Comparison of ENCODE assay signal across 8 cellular contexts in the genomic region with DNA sequence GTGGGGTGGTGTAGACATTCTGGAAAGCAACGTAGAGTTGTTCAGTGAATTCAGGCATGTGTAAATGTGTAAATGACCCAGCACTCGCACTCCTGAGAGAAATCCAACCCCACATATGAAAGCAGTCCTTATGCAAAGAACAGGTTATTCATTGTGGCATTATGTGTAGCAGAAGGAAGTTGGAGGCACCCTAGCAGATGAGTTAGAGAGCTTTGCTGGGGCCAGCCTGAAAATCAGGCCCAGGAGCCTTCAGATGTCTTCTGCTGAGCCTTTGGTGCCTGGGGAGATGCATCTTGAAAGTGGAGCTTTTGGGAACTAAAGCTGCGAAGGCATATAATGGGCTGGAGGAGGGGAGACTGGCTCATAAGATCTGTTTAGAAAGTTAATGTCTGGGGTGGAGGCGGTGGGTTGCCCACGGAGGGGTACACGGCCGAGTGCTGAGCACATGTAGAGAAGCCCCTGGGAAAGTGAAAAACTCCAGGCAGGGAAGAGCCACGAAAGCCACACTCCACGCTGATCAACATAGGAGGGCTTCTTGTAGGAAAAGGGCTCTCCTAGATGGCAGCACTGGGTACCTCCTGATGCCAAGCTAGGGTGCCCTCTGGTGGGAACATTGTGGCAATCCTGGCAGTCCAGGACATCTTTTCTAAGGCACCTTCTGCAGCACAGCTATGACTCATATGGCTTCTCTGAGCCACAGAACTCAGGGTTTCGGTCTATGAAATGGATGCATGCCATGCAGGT. TPM values are rescaled to one million over a fixed set of nuclear protein-coding genes. Genes with fewer than 3 reads are reported as not detected.
DNase-seq lines count a peak whose midpoint lies in the region; ATAC-seq, FAIRE-seq and TF ChIP-seq lines count a peak whose summit lies in the region.

No MANE protein-coding gene starts in this region.

- TF ChIP-seq CTCF in A673 (conservative IDR thresholded peaks at IDR 0.05; ENCODE audit: low read depth, low read length) (peak; percentile 97), VCaP (conservative IDR thresholded peaks at IDR 0.05) (peak; percentile 97)

- H3K27me3 ChIP-seq in A673 (replicated peaks; ENCODE audit: insufficient read depth, low read depth, low read length, poor library complexity), result no peaks in the 10 kb centered on the region

- peak; percentile 98 for FAIRE-seq in islet of Langerhans (lab: Jason Lieb, UNC)

- CTCF ChIA-PET in A673 (lab: Charles Lee), result interaction anchor here (0.5 to 1.8 kb wide), 13 partner anchors 9 to 554 kb away, joined by 3 to 9 read pairs (median 6); no protein-coding TSS in a partner anchor

- peak; percentile 92 for DNase-seq in A673 (ENCODE audit: low spot score)
- peak; percentile 80 for DNase-seq in NCI-H2171 (lab: John Stamatoyannopoulos, UW)
- DNase-seq in T47D (ENCODE audit: low read depth in 1 of 2, low spot score in 1 of 2), result peak; percentile 94 to 96
- DNase-seq in stimulated activated CD4-positive, alpha-beta T cell treated with anti-CD3 and anti-CD28 coated beads, Interleukin-1b, Interleukin-23, amount 100 ng/mL, for 4 hours (ENCODE audit: low read depth in 2 of 2), result peak; percentile 55 to 66

- no peak overlapping the region for H3K4me3 ChIP-seq in A673 (ENCODE audit: low read depth, low read length, poor library complexity, severe bottlenecking)

- in situ Hi-C loops in T47D (cut with HindIII; ENCODE audit: low pct_unique_long_range_greater_than_20kb, low sequenced_read_pairs), result no loop called here

- no peaks in the 10 kb centered on the region for H3K4me1 ChIP-seq in A673 (ENCODE audit: insufficient read depth, low read length, poor library complexity, severe bottlenecking)

- H3K9me3 ChIP-seq in A673 (ENCODE audit: low read depth, low read length, poor library complexity, severe bottlenecking), result no peaks in the 10 kb centered on the region

- POLR2A ChIA-PET in A673 (lab: Charles Lee; ENCODE audit: low non-redundant PET), result interaction anchor here (0.6 kb wide), 1 partner anchor 19 kb away, joined by 4 read pairs; no protein-coding TSS in a partner anchor

- H3K27ac ChIP-seq in A673 (ENCODE audit: low read depth, low read length, poor library complexity, severe bottlenecking), result no peak overlapping the region
- no peak overlapping the region for H3K27ac ChIP-seq in VCaP

- H3K36me3 ChIP-seq in A673 (ENCODE audit: insufficient read depth, low read length, poor library complexity, severe bottlenecking), result no peaks in the 10 kb centered on the region

- no TSS peak for BruUV-seq in A673 (replicated peaks; lab: Mats Ljungman, UMichigan)

- intact Hi-C loops in A673 (cut with micrococcal nuclease; ENCODE audit: unreplicated experiment), result loop anchor here (1.0 kb wide), 1 partner anchor 171 kb away; no protein-coding TSS in a partner anchor

- ATAC-seq in GM18858 (IDR thresholded peaks at IDR 0.05; ENCODE audit: unreplicated experiment) (peak; percentile 92), HG03103 (IDR thresholded peaks at IDR 0.05; ENCODE audit: low read depth, unreplicated experiment) (peak; percentile 85)

RNA-seq across cellular contexts. Expression of a gene that starts 6.1 kb away (rescaled TPM):
- total RNA-seq in A673 (2021), result not detected in 2 replicates

RNA-seq across cellular contexts. Expression of a gene that starts 35.9 kb away (rescaled TPM):
- total RNA-seq in A673 (2021), result 0.20 and 0.30 TPM in 2 replicates

RNA-seq across cellular contexts. Expression of a gene that starts 40.0 kb away (rescaled TPM):
- total RNA-seq in A673 (2021), result not detected in 2 replicates

RNA-seq across cellular contexts. Expression of a gene that starts 52.8 kb away (rescaled TPM):
- total RNA-seq in A673 (2021), result not detected in 2 replicates

RNA-seq across cellular contexts. Expression of a gene that starts 58.2 kb away (rescaled TPM):
- total RNA-seq in A673 (2021), result not detected in 2 replicates
